In the genomic region with DNA sequence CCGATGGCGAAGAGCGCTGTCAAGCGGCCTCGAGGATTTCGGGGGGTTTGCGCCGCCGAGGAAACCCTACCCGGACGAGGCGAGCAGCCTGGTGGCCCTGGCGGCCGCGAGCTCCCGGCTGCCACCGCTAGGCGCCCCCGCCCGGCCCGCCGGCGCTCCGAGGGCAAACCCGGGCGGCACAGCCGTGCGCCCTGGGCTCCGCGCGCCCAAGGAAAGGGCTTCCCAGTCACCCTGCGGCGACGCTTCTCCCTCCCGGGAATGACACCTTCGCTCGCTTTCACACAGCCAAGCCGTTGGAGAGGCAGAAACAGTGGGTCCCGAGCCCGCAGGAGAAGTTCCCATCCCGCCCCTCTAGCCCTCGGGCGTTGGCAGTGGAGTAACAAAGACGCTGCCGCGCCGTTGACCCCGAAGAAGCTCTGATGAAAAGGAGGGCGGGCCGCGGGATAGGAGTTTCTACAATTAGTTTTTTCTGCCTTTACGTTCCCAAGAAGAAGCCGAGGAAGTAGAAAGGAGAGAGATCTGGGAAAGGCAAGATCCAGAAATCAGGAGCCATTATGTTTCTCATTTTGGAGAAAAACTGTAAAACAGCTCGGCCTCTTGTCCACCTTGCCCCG, we compare ENCODE assay signal across 9 cellular contexts.
DNase-seq lines count a peak whose midpoint lies in the region; ATAC-seq, FAIRE-seq and TF ChIP-seq lines count a peak whose summit lies in the region.
"Had no signal": no experiment of that assay in that cellular context is flagged by ENCODE, and none has a peak within 500 bp of the region (broad histone marks: within the 10 kb centered on the region; RNA-seq: fewer than 3 reads in every experiment).

No MANE protein-coding gene starts in this region.

- no peaks in the 10 kb centered on the region for H3K79me2 ChIP-seq in ACC112 (ENCODE audit: control insufficient read depth, insufficient read depth, low read length, unreplicated experiment)

- DNase-seq in GM12892 (ENCODE audit: insufficient read length) (peak; percentile 39), adipocyte (ENCODE audit: low read depth) (peak; percentile 75), left kidney (ENCODE audit: low read depth, low spot score) (peak; percentile 80), posterior cingulate gyrus (no peak), NOMO-1 treated with dmso at 0.1 percent for 144 hours (lab: John Stamatoyannopoulos, UW; ENCODE audit: unreplicated experiment) (no peak)
- DNase-seq in stimulated activated naive CD4-positive, alpha-beta T cell treated with Interleukin-2 at 50 U/mL for 16 hours (lab: John Stamatoyannopoulos, UW): no peak

- H3K4me1 ChIP-seq in ACC112 (ENCODE audit: control insufficient read depth, insufficient read depth, low read length, unreplicated experiment) (peaks cover 8% of the 10 kb centered on the region), adipocyte (ENCODE audit: control insufficient read depth, insufficient read depth, low read length) (peaks cover 3% of the 10 kb centered on the region)

- H3K9ac ChIP-seq in adipocyte (ENCODE audit: low read length): no peak overlapping the region

- no peak for FAIRE-seq in GM12892 (lab: Jason Lieb, UNC)

- H3K27me3 ChIP-seq in ACC112 (ENCODE audit: insufficient read depth, low read length) (peaks cover 78% of the 10 kb centered on the region), adipocyte (replicated peaks; ENCODE audit: control insufficient read depth, insufficient read depth, low read length) (peaks cover 99% of the 10 kb centered on the region)

- no peak for TF ChIP-seq POLR2A in GM12892 (IDR thresholded peaks at IDR 0.05; ENCODE audit: low read depth, low read length)

- H3K9me3 ChIP-seq in adipocyte (ENCODE audit: control insufficient read depth, low read length): peaks cover 5% of the 10 kb centered on the region
- H3K9me3 ChIP-seq: neutrophil had no signal

- H2AFZ ChIP-seq in ACC112 (ENCODE audit: low read length, unreplicated experiment): peak overlapping the region; percentile 47

- H3K36me3 ChIP-seq in ACC112 (ENCODE audit: insufficient read depth, low read length) (no peaks in the 10 kb centered on the region), adipocyte (ENCODE audit: control insufficient read depth, insufficient read depth, low read length, severe bottlenecking) (no peaks in the 10 kb centered on the region)
- H3K36me3 ChIP-seq: neutrophil had no signal

- intact Hi-C loops in posterior cingulate gyrus (cut with DNase I): no loop called here

- no peak overlapping the region for H3K27ac ChIP-seq in ACC112 (ENCODE audit: low read depth, low read length)
- H3K27ac ChIP-seq: neutrophil had no signal

- H3K4me3 ChIP-seq in ACC112 (ENCODE audit: low read depth, low read length) (peak overlapping the region; percentile 61), adipocyte (ENCODE audit: low read length) (no peak overlapping the region)

- ATAC-seq in GM21528 (IDR thresholded peaks at IDR 0.05; ENCODE audit: low FRiP score, unreplicated experiment): no peak

Comparison
In these comparisons a context has a peak if more than half of its experiments do, and no peak if none do; other contexts are left out.
1. DNase-seq: peak in GM12892 (single experiment), adipocyte (single experiment) and left kidney (single experiment); none in posterior cingulate gyrus (0 of 10), stimulated activated naive CD4-positive, alpha-beta T cell treated with Interleukin-2 at 50 U/mL for 16 hours (single experiment) and NOMO-1 treated with dmso at 0.1 percent for 144 hours (single experiment).